ENCODE assay signal across 17 cellular contexts in the genomic region with DNA sequence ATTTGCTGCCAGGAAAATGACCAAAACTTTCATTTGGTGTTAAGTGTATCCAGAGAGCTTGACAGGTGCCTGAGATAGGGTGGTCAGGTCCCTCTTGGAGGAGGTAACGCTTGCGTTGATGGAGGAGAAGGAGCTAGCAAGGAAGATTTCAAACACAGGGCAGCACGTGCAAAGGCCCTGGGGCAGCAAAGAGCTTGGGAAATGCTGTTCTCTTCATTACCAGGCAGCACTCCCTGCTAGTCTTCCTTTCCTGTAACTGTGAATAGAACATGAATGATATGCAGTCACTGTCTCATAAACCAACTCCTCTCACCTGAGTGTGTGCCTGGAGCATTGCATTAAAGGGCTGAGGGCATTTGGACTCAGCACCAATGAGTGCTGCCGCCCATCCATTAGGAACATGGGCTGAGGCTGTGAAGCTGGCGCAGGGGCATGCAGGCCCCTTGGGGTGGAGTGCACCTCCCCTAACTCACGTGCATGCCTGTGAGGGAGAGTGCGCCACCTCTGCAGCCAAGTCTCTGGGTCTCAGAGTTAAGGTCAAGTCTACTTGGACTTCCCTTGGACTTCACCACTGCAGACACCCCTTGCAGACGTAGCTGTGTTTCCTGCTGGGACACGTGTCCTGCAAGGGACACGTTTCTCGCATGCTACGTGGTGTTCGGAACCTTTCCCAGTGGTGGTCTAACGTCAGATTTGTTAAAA.
DNase-seq lines count a peak whose midpoint lies in the region; ATAC-seq and TF ChIP-seq lines count a peak whose summit lies in the region.
"Had no signal": no experiment of that assay in that cellular context is flagged by ENCODE, and none has a peak within 500 bp of the region (broad histone marks: within the 10 kb centered on the region; RNA-seq: fewer than 3 reads in every experiment).

No MANE protein-coding gene starts in this region.

- H3K4me3 Mint-ChIP-seq in CD4-positive, alpha-beta memory T cell, result no peak overlapping the region
- H3K4me3 Mint-ChIP-seq: CD4-positive, alpha-beta T cell had no signal

- ATAC-seq in upper lobe of right lung (no peak), lower lobe of right lung (no peak)
- ATAC-seq: HCT116 had no signal

- no peak overlapping the region for H2AFZ ChIP-seq in OCI-LY3 (ENCODE audit: low read depth, low read length)
- no peak overlapping the region for H2AFZ ChIP-seq in neuronal stem cell (ENCODE audit: low read length)

- no peak overlapping the region for H2BK15ac ChIP-seq in neuronal stem cell (ENCODE audit: low read length)

- H3K9me3 Mint-ChIP-seq in CD4-positive, alpha-beta memory T cell, result peaks cover 0 to 2% (median 0%) of the 10 kb centered on the region in 8 donors
- H3K9me3 Mint-ChIP-seq: CD4-positive, alpha-beta T cell had no signal

- no peak overlapping the region for H2BK12ac ChIP-seq in neuronal stem cell (ENCODE audit: low read length)

- no peak overlapping the region for H4K8ac ChIP-seq in neuronal stem cell (ENCODE audit: low read depth, low read length)

- H4K91ac ChIP-seq in neuronal stem cell (ENCODE audit: low read depth, low read length, poor library complexity), result no peak overlapping the region

- H3K36me3 ChIP-seq in HEK293 (ENCODE audit: control insufficient read depth in 2 of 2, insufficient read depth in 1 of 2, low read length in 2 of 2), result no peaks in the 10 kb centered on the region
- H3K36me3 ChIP-seq in OCI-LY3 (replicated peaks; ENCODE audit: low read depth, low read length), result no peaks in the 10 kb centered on the region
- no peaks in the 10 kb centered on the region for H3K36me3 ChIP-seq in neuronal stem cell (replicated peaks in 1 of 2; ENCODE audit: control insufficient read depth in 2 of 2, insufficient read depth in 2 of 2, low read length in 2 of 2)
- no peaks in the 10 kb centered on the region for H3K36me3 ChIP-seq in upper lobe of right lung
- no peaks in the 10 kb centered on the region for H3K36me3 ChIP-seq in lower lobe of right lung
- H3K36me3 ChIP-seq in CD4-positive, alpha-beta memory T cell (ENCODE audit: insufficient read depth, low read length), result no peaks in the 10 kb centered on the region

- H2BK5ac ChIP-seq in neuronal stem cell (ENCODE audit: low read length), result no peak overlapping the region

- no peaks in the 10 kb centered on the region for H3K79me2 ChIP-seq in OCI-LY3 (ENCODE audit: low read length)

- H3K36me3 Mint-ChIP-seq in CD4-positive, alpha-beta memory T cell, result no peaks in the 10 kb centered on the region

- peaks cover 6 to 27% of the 10 kb centered on the region in 2 donors for H3K27me3 Mint-ChIP-seq in CD4-positive, alpha-beta memory T cell

- DNase-seq in neuronal stem cell (ENCODE audit: low spot score), result no peak
- DNase-seq in upper lobe of right lung, result peak; percentile 33
- no peak for DNase-seq in lower lobe of right lung
- no peak for DNase-seq in CD4-positive, alpha-beta memory T cell
- DNase-seq: ACHN; AML-193; CD4-positive, alpha-beta T cell; DMS153; DMS79; GDM1; GOT3; H7; IMR-90 had no signal

- no peak overlapping the region for H2BK120ac ChIP-seq in neuronal stem cell (ENCODE audit: low read depth, low read length)

- no peak overlapping the region for H3K14ac ChIP-seq in neuronal stem cell (ENCODE audit: low read length)

- H3K4me3 ChIP-seq in HEK293 (ENCODE audit: low read depth, low read length) (no peak overlapping the region), OCI-LY3 (ENCODE audit: low read length) (peak overlapping the region; percentile 69; the same call in 1 of the 2 replicates), neuronal stem cell (ENCODE audit: low read length in 2 of 2) (no peak overlapping the region), upper lobe of right lung (no peak overlapping the region), lower lobe of right lung (no peak overlapping the region)
- H3K4me3 ChIP-seq in CD4-positive, alpha-beta memory T cell (ENCODE audit: low read length in 2 of 2), result no peak overlapping the region

- POLR2A ChIA-PET in HEK293 (lab: Yijun Ruan, JAX), result no interaction called here
- POLR2A ChIA-PET in CD4-positive, alpha-beta memory T cell (lab: Charles Lee; ENCODE audit: partially characterized antibody), result no interaction called here

- no peaks in the 10 kb centered on the region for H3K79me1 ChIP-seq in neuronal stem cell (ENCODE audit: low read depth, low read length)

- peak overlapping the region; percentile 22 for H3K18ac ChIP-seq in neuronal stem cell (ENCODE audit: low read length)

- no peak overlapping the region for H2AK5ac ChIP-seq in neuronal stem cell (ENCODE audit: low read depth, low read length)

- no peak overlapping the region for H3K4ac ChIP-seq in neuronal stem cell (ENCODE audit: low read length)

- H3K4me1 ChIP-seq in HEK293 (ENCODE audit: control insufficient read depth, insufficient read depth, low read length) (no peaks in the 10 kb centered on the region), OCI-LY3 (ENCODE audit: low read length) (peaks cover 67% of the 10 kb centered on the region), neuronal stem cell (ENCODE audit: control insufficient read depth in 2 of 2, insufficient read depth in 1 of 2, low read depth in 1 of 2, low read length in 2 of 2) (peaks cover 0 to 12% of the 10 kb centered on the region in 2 donors), upper lobe of right lung (no peaks in the 10 kb centered on the region), lower lobe of right lung (no peaks in the 10 kb centered on the region)
- H3K4me1 ChIP-seq in CD4-positive, alpha-beta memory T cell (ENCODE audit: insufficient read depth, low read length), result no peaks in the 10 kb centered on the region

- intact Hi-C loops in upper lobe of right lung (cut with DNase I), result no loop called here
- intact Hi-C loops in lower lobe of right lung (cut with DNase I), result no loop called here
- intact Hi-C loops in CD4-positive, alpha-beta memory T cell (cut with micrococcal nuclease), result no loop called here

- H4K20me1 ChIP-seq in OCI-LY3 (ENCODE audit: insufficient read depth, low read length), result no peaks in the 10 kb centered on the region

- H3K27me3 ChIP-seq in OCI-LY3 (ENCODE audit: low read depth, low read length) (peaks cover 65% of the 10 kb centered on the region), neuronal stem cell (ENCODE audit: control insufficient read depth in 3 of 3, insufficient read depth in 3 of 3, low read depth in 1 of 3, low read length in 3 of 3) (peaks cover 0 to 21% (median 0%) of the 10 kb centered on the region in 3 experiments), upper lobe of right lung (peaks cover 18% of the 10 kb centered on the region), lower lobe of right lung (ENCODE audit: low read depth) (peaks cover 19% of the 10 kb centered on the region)
- no peaks in the 10 kb centered on the region for H3K27me3 ChIP-seq in CD4-positive, alpha-beta memory T cell (ENCODE audit: insufficient read depth, low read length)

- H3K27ac ChIP-seq in HEK293 (ENCODE audit: extremely low read depth, low read depth, low read length), result no peak overlapping the region
- no peak overlapping the region for H3K27ac ChIP-seq in OCI-LY3 (ENCODE audit: low read length)
- H3K27ac ChIP-seq in neuronal stem cell (replicated peaks; ENCODE audit: low read length), result no peak overlapping the region
- no peak overlapping the region for H3K27ac ChIP-seq in upper lobe of right lung
- H3K27ac ChIP-seq in lower lobe of right lung, result no peak overlapping the region
- no peak overlapping the region for H3K27ac ChIP-seq in CD4-positive, alpha-beta memory T cell (ENCODE audit: low read depth, low read length)
- H3K27ac ChIP-seq: C4-2B had no signal

- H3K9me3 ChIP-seq in HEK293 (ENCODE audit: control insufficient read depth, insufficient read depth, low read depth, low read length), result no peaks in the 10 kb centered on the region
- H3K9me3 ChIP-seq in OCI-LY3 (ENCODE audit: insufficient read depth, low read length), result no peaks in the 10 kb centered on the region
- no peaks in the 10 kb centered on the region for H3K9me3 ChIP-seq in neuronal stem cell (replicated peaks in 1 of 2; ENCODE audit: control insufficient read depth in 2 of 2, insufficient read depth in 1 of 2, low read depth in 1 of 2, low read length in 2 of 2)
- no peaks in the 10 kb centered on the region for H3K9me3 ChIP-seq in upper lobe of right lung
- H3K9me3 ChIP-seq in lower lobe of right lung, result no peaks in the 10 kb centered on the region
- no peaks in the 10 kb centered on the region for H3K9me3 ChIP-seq in CD4-positive, alpha-beta memory T cell (ENCODE audit: control insufficient read depth in 1 of 2, low read length in 2 of 2)

- H3K4me2 ChIP-seq in OCI-LY3 (ENCODE audit: low read length) (peak overlapping the region; percentile 91), neuronal stem cell (ENCODE audit: insufficient read depth, low read length, poor library complexity, severe bottlenecking) (no peak overlapping the region)

- no peak overlapping the region for H3K23ac ChIP-seq in neuronal stem cell (ENCODE audit: low read depth, low read length, poor library complexity)

- TF ChIP-seq CTCF in HEK293 (tag by site-specific recombination; IDR thresholded peaks at IDR 0.05), result no peak
- TF ChIP-seq CTCF in OCI-LY3 (IDR thresholded peaks at IDR 0.05; ENCODE audit: low read depth, low read length), result no peak
- TF ChIP-seq CTCF in upper lobe of right lung (IDR thresholded peaks at IDR 0.05), result no peak
- TF ChIP-seq CTCF in lower lobe of right lung (IDR thresholded peaks at IDR 0.05), result no peak

- H3K9ac ChIP-seq in OCI-LY3 (ENCODE audit: low read length) (no peak overlapping the region), neuronal stem cell (ENCODE audit: low read depth, low read length, poor library complexity) (no peak overlapping the region)

- peaks cover 0 to 2% (median 0%) of the 10 kb centered on the region in 4 donors for H3K4me1 Mint-ChIP-seq in CD4-positive, alpha-beta memory T cell

- H3K27ac Mint-ChIP-seq in CD4-positive, alpha-beta memory T cell, result no peak overlapping the region
- H3K27ac Mint-ChIP-seq: CD4-positive, alpha-beta T cell had no signal

- WGBS in neuronal stem cell (ENCODE audit: extremely low coverage in 2 of 2, insufficient read length in 2 of 2, insufficient replicate concordance in 1 of 2), 2 donors, result no CpG with 5 or more reads among the region's 14 CpGs

- CTCF ChIA-PET in HEK293 (lab: Yijun Ruan, JAX), result interaction anchor here (0.5 to 1.2 kb wide), 3 partner anchors 47 to 120 kb away, joined by 3 to 4 read pairs (median 3); no protein-coding TSS in a partner anchor
- CTCF ChIA-PET in CD4-positive, alpha-beta memory T cell (lab: Charles Lee; ENCODE audit: partially characterized antibody), result no interaction called here

TF ChIP-seq in HEK293, 187 proteins besides CTCF, POLR2A, EP300 and RAD21 (continues in another document):
- TF ChIP-seq BCL11B (tag by site-specific recombination; IDR thresholded peaks at IDR 0.05; ENCODE audit: low read depth), result no peak
- TF ChIP-seq ZNF623 (tag by site-specific recombination; IDR thresholded peaks at IDR 0.05), result peak; percentile 76
- TF ChIP-seq ZNF791 (tag by site-specific recombination; IDR thresholded peaks at IDR 0.05), result no peak
